Comparison of ENCODE assay signal across 12 cellular contexts in the genomic region with DNA sequence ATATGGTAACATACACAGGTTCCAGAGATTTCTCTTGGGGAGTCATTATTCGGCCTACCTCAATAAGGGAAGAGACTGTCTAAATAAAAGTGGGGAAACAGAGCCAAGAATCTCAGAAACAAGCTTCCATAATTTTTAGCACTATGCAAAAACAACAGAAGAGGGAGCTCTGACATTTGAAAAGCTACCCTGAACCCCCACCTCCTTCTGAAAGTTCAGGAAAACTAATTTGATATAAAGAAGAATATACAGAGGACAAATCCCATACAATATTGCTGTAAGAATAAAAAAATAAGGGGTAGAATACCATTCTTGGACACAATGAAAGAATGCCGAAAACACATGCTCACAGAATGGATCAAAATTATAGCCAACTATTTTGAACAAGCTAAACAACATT. TPM values are rescaled to one million over a fixed set of nuclear protein-coding genes. Genes with fewer than 3 reads are reported as not detected.
DNase-seq lines count a peak whose midpoint lies in the region; ATAC-seq, FAIRE-seq and TF ChIP-seq lines count a peak whose summit lies in the region.
"Had no signal": no experiment of that assay in that cellular context is flagged by ENCODE, and none has a peak within 500 bp of the region (broad histone marks: within the 10 kb centered on the region; RNA-seq: fewer than 3 reads in every experiment).

No MANE protein-coding gene starts in this region.

- no peak overlapping the region for H2AFZ ChIP-seq in GM12878 (ENCODE audit: control insufficient read depth, low read depth, low read length)

- peak; percentile 65 for TF ChIP-seq RAD21 in GM12878 (IDR thresholded peaks at IDR 0.05; ENCODE audit: insufficient read depth, low read depth, low read length)

- no peak overlapping the region for H3K27ac Mint-ChIP-seq in activated naive CD8-positive, alpha-beta T cell treated with anti-CD3 and anti-CD28 coated beads for 36 hours

- no peak for ATAC-seq in GM12878
- no peak for ATAC-seq in HG02870 (IDR thresholded peaks at IDR 0.05; ENCODE audit: unreplicated experiment)
- ATAC-seq: esophagus mucosa had no signal

- H3K4me1 Mint-ChIP-seq in activated naive CD8-positive, alpha-beta T cell treated with anti-CD3 and anti-CD28 coated beads for 36 hours, result no peaks in the 10 kb centered on the region

- H3K27me3 ChIP-seq in GM12878 (replicated peaks in 1 of 2; ENCODE audit: control insufficient read depth in 2 of 2, insufficient read depth in 2 of 2, low read length in 1 of 2), result no peaks in the 10 kb centered on the region

- H4K20me1 ChIP-seq in GM12878 (ENCODE audit: control insufficient read depth, insufficient read depth), result no peaks in the 10 kb centered on the region

- no peak overlapping the region for H3K27ac ChIP-seq in GM12878 (ENCODE audit: control insufficient read depth, insufficient read depth)

- CTCF ChIA-PET in GM12878 (lab: Yijun Ruan, JAX), result interaction anchor here (0.7 to 9.1 kb wide), 18 partner anchors 11 to 530 kb away, joined by 3 to 178 read pairs (median 3); no protein-coding TSS in a partner anchor

- TF ChIP-seq CTCF in GM12878 (IDR thresholded peaks at IDR 0.05 in 2 of 3, conservative IDR thresholded peaks at IDR 0.05 in 1 of 3; ENCODE audit: control insufficient read depth in 2 of 3, extremely low read depth in 1 of 3, insufficient read depth in 1 of 3, low read depth in 3 of 3, low read length in 3 of 3), result peak; percentile 15 to 43 (median 20); a peak in 4 of 6 replicates

- POLR2A ChIA-PET in GM12878 (lab: Charles Lee), result interaction anchor here (0.9 to 1.2 kb wide), 3 partner anchors 11 to 21 kb away, joined by 3 to 4 read pairs (median 4); no protein-coding TSS in a partner anchor

- H3K4me2 ChIP-seq in GM12878 (ENCODE audit: control insufficient read depth, insufficient read depth), result no peak overlapping the region

- WGBS in GM12878 (ENCODE audit: insufficient coverage, insufficient replicate concordance, low lambda C conversion rate, missing lambda C conversion rate), result 45% methylated on average over 2 of the region's 2 CpGs

- no peaks in the 10 kb centered on the region for H3K36me3 Mint-ChIP-seq in activated naive CD8-positive, alpha-beta T cell treated with anti-CD3 and anti-CD28 coated beads for 36 hours

- DNase-seq in DMS 273 (lab: John Stamatoyannopoulos, UW; ENCODE audit: unreplicated experiment) (peak; percentile 63), DMS 273 treated with DMSO at 0.1 percent for 48 hours (lab: John Stamatoyannopoulos, UW) (no peak), Kasumi-1 (lab: John Stamatoyannopoulos, UW) (peak; percentile 7 to 28), GM12878 (ENCODE audit: low read depth, low spot score) (no peak), myocyte (ENCODE audit: low read depth) (peak; percentile 41), middle frontal gyrus (ENCODE audit: extremely low spot score, low spot score) (no peak)
- DNase-seq in activated naive CD8-positive, alpha-beta T cell treated with anti-CD3 and anti-CD28 coated beads for 36 hours, result no peak
- DNase-seq: activated T-cell treated with anti-CD3 and anti-CD28 coated beads for 4 hours, NCI-H774, posterior cingulate gyrus had no signal

- H3K36me3 ChIP-seq in GM12878 (ENCODE audit: control insufficient read depth in 2 of 2, insufficient read depth in 2 of 2, low read length in 1 of 2), result no peaks in the 10 kb centered on the region

- in situ Hi-C loops in GM12878 (cut with MboI), result no loop called here

- intact Hi-C loops in GM12878 (cut with micrococcal nuclease; ENCODE audit: unreplicated experiment), result loop anchor here (1.0 to 5.0 kb wide), 2 partner anchors 26 to 530 kb away; no protein-coding TSS in a partner anchor

- H3K4me1 ChIP-seq in GM12878 (ENCODE audit: control insufficient read depth, insufficient read depth, low read length), result no peaks in the 10 kb centered on the region

- no peak overlapping the region for H3K4me3 Mint-ChIP-seq in activated naive CD8-positive, alpha-beta T cell treated with anti-CD3 and anti-CD28 coated beads for 36 hours

- no peak overlapping the region for H3K4me3 ChIP-seq in GM12878

- no peaks in the 10 kb centered on the region for H3K79me2 ChIP-seq in GM12878 (ENCODE audit: control insufficient read depth, insufficient read depth, low read length)

- TF ChIP-seq POLR2A in GM12878 (IDR thresholded peaks at IDR 0.05; ENCODE audit: low read depth, low read length), result no peak

- no peaks in the 10 kb centered on the region; the same call in 2 of the 3 replicates for H3K9me3 ChIP-seq in GM12878 (replicated peaks; ENCODE audit: control insufficient read depth, insufficient read depth, low read length)

- H3K9me3 Mint-ChIP-seq in activated naive CD8-positive, alpha-beta T cell treated with anti-CD3 and anti-CD28 coated beads for 36 hours, result no peaks in the 10 kb centered on the region

- FAIRE-seq in GM12878 (lab: Jason Lieb, UNC), result no peak

- BruUV-seq in GM12878 (replicated peaks; lab: Mats Ljungman, UMichigan), result no TSS peak

- H3K9ac ChIP-seq in GM12878 (ENCODE audit: control insufficient read depth, insufficient read depth, low read length), result no peak overlapping the region

- H3K27me3 Mint-ChIP-seq in activated naive CD8-positive, alpha-beta T cell treated with anti-CD3 and anti-CD28 coated beads for 36 hours, result no peaks in the 10 kb centered on the region

- RAD21 ChIA-PET in GM12878 (lab: Charles Lee; ENCODE audit: unreplicated experiment), result interaction anchor here (0.6 to 3.0 kb wide), 11 partner anchors 11 to 254 kb away, joined by 3 to 25 read pairs (median 5); no protein-coding TSS in a partner anchor

- no peak for TF ChIP-seq EP300 in GM12878 (IDR thresholded peaks at IDR 0.05; ENCODE audit: borderline replicate concordance in 1 of 2, control insufficient read depth in 1 of 2, low read depth in 2 of 2, low read length in 2 of 2)

- SMC1A ChIA-PET in GM12878 (lab: Charles Lee; ENCODE audit: uncharacterized antibody, unreplicated experiment), result interaction anchor here (0.7 to 3.4 kb wide), 14 partner anchors 9 to 186 kb away, joined by 3 to 52 read pairs (median 3); no protein-coding TSS in a partner anchor

TF ChIP-seq in GM12878, 131 proteins besides CTCF, POLR2A, EP300 and RAD21:
- TF ChIP-seq FOXM1 (IDR thresholded peaks at IDR 0.05; ENCODE audit: low read depth, low read length) (no peak), YBX1 (IDR thresholded peaks at IDR 0.05) (no peak), SMC3 (IDR thresholded peaks at IDR 0.05; ENCODE audit: borderline replicate concordance, low read length) (peak; percentile 61; the same call in 1 of the 2 replicates)
- TF ChIP-seq, protein P1, sequence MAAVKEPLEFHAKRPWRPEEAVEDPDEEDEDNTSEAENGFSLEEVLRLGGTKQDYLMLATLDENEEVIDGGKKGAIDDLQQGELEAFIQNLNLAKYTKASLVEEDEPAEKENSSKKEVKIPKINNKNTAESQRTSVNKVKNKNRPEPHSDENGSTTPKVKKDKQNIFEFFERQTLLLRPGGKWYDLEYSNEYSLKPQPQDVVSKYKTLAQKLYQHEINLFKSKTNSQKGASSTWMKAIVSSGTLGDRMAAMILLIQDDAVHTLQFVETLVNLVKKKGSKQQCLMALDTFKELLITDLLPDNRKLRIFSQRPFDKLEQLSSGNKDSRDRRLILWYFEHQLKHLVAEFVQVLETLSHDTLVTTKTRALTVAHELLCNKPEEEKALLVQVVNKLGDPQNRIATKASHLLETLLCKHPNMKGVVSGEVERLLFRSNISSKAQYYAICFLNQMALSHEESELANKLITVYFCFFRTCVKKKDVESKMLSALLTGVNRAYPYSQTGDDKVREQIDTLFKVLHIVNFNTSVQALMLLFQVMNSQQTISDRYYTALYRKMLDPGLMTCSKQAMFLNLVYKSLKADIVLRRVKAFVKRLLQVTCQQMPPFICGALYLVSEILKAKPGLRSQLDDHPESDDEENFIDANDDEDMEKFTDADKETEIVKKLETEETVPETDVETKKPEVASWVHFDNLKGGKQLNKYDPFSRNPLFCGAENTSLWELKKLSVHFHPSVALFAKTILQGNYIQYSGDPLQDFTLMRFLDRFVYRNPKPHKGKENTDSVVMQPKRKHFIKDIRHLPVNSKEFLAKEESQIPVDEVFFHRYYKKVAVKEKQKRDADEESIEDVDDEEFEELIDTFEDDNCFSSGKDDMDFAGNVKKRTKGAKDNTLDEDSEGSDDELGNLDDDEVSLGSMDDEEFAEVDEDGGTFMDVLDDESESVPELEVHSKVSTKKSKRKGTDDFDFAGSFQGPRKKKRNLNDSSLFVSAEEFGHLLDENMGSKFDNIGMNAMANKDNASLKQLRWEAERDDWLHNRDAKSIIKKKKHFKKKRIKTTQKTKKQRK (IDR thresholded peaks at IDR 0.05; ENCODE audit: low read depth, low read length), result no peak
TF ChIP-seq in GM12878: peak in this region for 1.

RNA-seq across cellular contexts. Expression of a gene that starts 14.3 kb away (rescaled TPM):
- total RNA-seq in GM12878 (2013; cell fraction: nucleolus; rRNA removed), result 13.8 and 16.6 TPM in 2 replicates
- total RNA-seq in GM12878 (2014; rRNA removed), result 6.4 and 9.5 TPM in 2 replicates
- 9.5 and 10.6 TPM in 2 replicates for total RNA-seq in GM12878 (2014; rRNA removed; fragmentation: Illumina TruSeq; extraction: Trizol)
- 7.1 and 8.8 TPM in 2 replicates for total RNA-seq in GM12878 (2021)
- 2.2 TPM for polyA plus RNA-seq in GM12878 (2011; ENCODE audit: low read depth)
- 7.1 and 8.2 TPM in 2 replicates for polyA plus RNA-seq in GM12878 (2011; rRNA removed)
- 4.1 and 4.9 TPM in 2 replicates for polyA plus RNA-seq in GM12878 (2011; cell fraction: cytosol; rRNA removed)
- 4.3 and 4.4 TPM in 2 replicates for polyA plus RNA-seq in GM12878 (2011; cell fraction: nucleus; rRNA removed)
- polyA plus RNA-seq in GM12878 (2012), result 2.8 and 3.0 TPM in 2 replicates
- 10.1 and 11.3 TPM in 2 replicates for polyA plus RNA-seq in GM12878 (2014; fragmentation: Illumina TruSeq; extraction: Trizol)
- polyA plus RNA-seq in GM12878 (2014; fragmentation: Nextera tagmentation; extraction: Ambion mirVana), result 1 to 10 TPM in 1 of 2 experiments, under 1 TPM in 1; 0.95 to 1.2 TPM
- polyA plus RNA-seq in GM12878 (2014; rRNA removed), result 5.1 and 6.4 TPM in 2 replicates
- polyA plus RNA-seq in GM12878 (2016; fragmentation: Nextera tagmentation; extraction: Ambion mirVana), result 1 to 10 TPM; 7.8 to 8.8 TPM
- 8.5 and 13.9 TPM in 2 replicates for polyA minus RNA-seq in GM12878 (2011; rRNA and poly(A)+ RNA removed)
- 3.7 and 4.8 TPM in 2 replicates for polyA minus RNA-seq in GM12878 (2011; cell fraction: cytosol; rRNA and poly(A)+ RNA removed)
- polyA minus RNA-seq in GM12878 (2011; cell fraction: nucleus; rRNA and poly(A)+ RNA removed), result 2.4 and 3.4 TPM in 2 replicates
- total RNA-seq in myocyte, result 11.0 and 13.9 TPM in 2 replicates
- 3.7 TPM for polyA plus RNA-seq in myocyte (2012)
- total RNA-seq in activated naive CD8-positive, alpha-beta T cell treated with anti-CD3 and anti-CD28 coated beads for 36 hours, result 1 to 10 TPM; 8.8 TPM

Comparison
In these comparisons a context has a peak if more than half of its experiments do, and no peak if none do; other contexts are left out.
1. DNase-seq: peak in DMS 273 (single experiment), Kasumi-1 (2 of 2) and myocyte (single experiment); none in DMS 273 treated with DMSO at 0.1 percent for 48 hours (single experiment), GM12878 (single experiment), activated naive CD8-positive, alpha-beta T cell treated with anti-CD3 and anti-CD28 coated beads for 36 hours (single experiment) and middle frontal gyrus (single experiment).